In genomic region chr10:61899045-61899444, GRCh38 we compare ENCODE assay signal across 8 cellular contexts. TPM values are rescaled to one million over a fixed set of nuclear protein-coding genes. Genes with fewer than 3 reads are reported as not detected.
DNase-seq lines count a peak whose midpoint lies in the region; FAIRE-seq and TF ChIP-seq lines count a peak whose summit lies in the region.

No MANE protein-coding gene starts in this region.

- H2BK5ac ChIP-seq in mesendoderm (ENCODE audit: low read length), result no peak overlapping the region

- DNase-seq in GM19239 (ENCODE audit: insufficient read length, low spot score) (no peak), hepatic stellate cell (ENCODE audit: low spot score) (peak; percentile 62), hypothalamus (lab: John Stamatoyannopoulos, UW) (no peak), mesendoderm (no peak), endothelial cell (ENCODE audit: low spot score) (no peak), LoVo (ENCODE audit: low spot score) (no peak)
- DNase-seq in T-helper 2 cell treated with Interferon-gamma antibody and Interleukin-4, amounts not matched to agents 5 μg/mL and 100 μg/mL, for 36 hours (ENCODE audit: low spot score), result no peak

- H3K27ac ChIP-seq in 22Rv1, result peak overlapping the region; percentile 96
- H3K27ac ChIP-seq in mesendoderm (ENCODE audit: low read depth, low read length), result no peak overlapping the region

- H3K27ac Mint-ChIP-seq in T-helper 2 cell treated with Interferon-gamma antibody and Interleukin-4, amounts not matched to agents 5 μg/mL and 100 μg/mL, for 36 hours, result peak overlapping the region; percentile 98
- H3K27ac Mint-ChIP-seq in endothelial cell (ENCODE audit: unreplicated experiment), result no peak overlapping the region

- peaks cover 8% of the 10 kb centered on the region for H3K36me3 Mint-ChIP-seq in T-helper 2 cell treated with Interferon-gamma antibody and Interleukin-4, amounts not matched to agents 5 μg/mL and 100 μg/mL, for 36 hours (ENCODE audit: low read depth)
- H3K36me3 Mint-ChIP-seq in endothelial cell (ENCODE audit: low read depth, unreplicated experiment), result no peaks in the 10 kb centered on the region

- no peak overlapping the region for H2BK120ac ChIP-seq in mesendoderm (ENCODE audit: low read depth, low read length)

- peak; percentile 88 for FAIRE-seq in GM19239 (lab: Jason Lieb, UNC)

- H4K8ac ChIP-seq in mesendoderm (ENCODE audit: low read depth, low read length), result no peak overlapping the region

- no peak overlapping the region for H3K9ac ChIP-seq in mesendoderm (ENCODE audit: low read length)

- H3K18ac ChIP-seq in mesendoderm (ENCODE audit: low read length), result no peak overlapping the region

- H3K56ac ChIP-seq in mesendoderm (ENCODE audit: low read length), result no peak overlapping the region

- H3K27me3 ChIP-seq in mesendoderm (ENCODE audit: insufficient read depth, low read length, poor library complexity), result peaks cover 2% of the 10 kb centered on the region

- H4K5ac ChIP-seq in mesendoderm (ENCODE audit: low read length), result no peak overlapping the region

- no peak overlapping the region for H3K4me3 ChIP-seq in mesendoderm (ENCODE audit: low read length)

- H3K4me1 Mint-ChIP-seq in T-helper 2 cell treated with Interferon-gamma antibody and Interleukin-4, amounts not matched to agents 5 μg/mL and 100 μg/mL, for 36 hours (ENCODE audit: low read depth), result peaks cover 33% of the 10 kb centered on the region
- H3K4me1 Mint-ChIP-seq in endothelial cell (ENCODE audit: unreplicated experiment), result peaks cover 29% of the 10 kb centered on the region

- H3K4ac ChIP-seq in mesendoderm (ENCODE audit: low read depth, low read length), result no peak overlapping the region

- no peak overlapping the region for H2AK5ac ChIP-seq in mesendoderm (ENCODE audit: low read length)

- H3K4me3 Mint-ChIP-seq in T-helper 2 cell treated with Interferon-gamma antibody and Interleukin-4, amounts not matched to agents 5 μg/mL and 100 μg/mL, for 36 hours, result peak overlapping the region; percentile 94
- no peak overlapping the region for H3K4me3 Mint-ChIP-seq in endothelial cell (ENCODE audit: unreplicated experiment)

- no peaks in the 10 kb centered on the region for H3K79me2 ChIP-seq in mesendoderm (ENCODE audit: control insufficient read depth, insufficient read depth, low read length)

- peaks cover 5% of the 10 kb centered on the region for H3K4me1 ChIP-seq in mesendoderm (ENCODE audit: control insufficient read depth, low read depth, low read length)

- no peak overlapping the region for H3K23ac ChIP-seq in mesendoderm (ENCODE audit: low read length)

- H3K4me2 ChIP-seq in mesendoderm (ENCODE audit: low read length), result no peak overlapping the region

- WGBS in mesendoderm (ENCODE audit: extremely low coverage, insufficient coverage, low lambda C conversion rate), result no CpG with 5 or more reads among the region's 5 CpGs

- H2BK15ac ChIP-seq in mesendoderm (replicated peaks; ENCODE audit: low read depth), result no peak overlapping the region

- no peaks in the 10 kb centered on the region for H3K9me3 Mint-ChIP-seq in T-helper 2 cell treated with Interferon-gamma antibody and Interleukin-4, amounts not matched to agents 5 μg/mL and 100 μg/mL, for 36 hours
- H3K9me3 Mint-ChIP-seq in endothelial cell (ENCODE audit: unreplicated experiment), result no peaks in the 10 kb centered on the region

- TF ChIP-seq CTCF in 22Rv1 (IDR thresholded peaks at IDR 0.05), result no peak
- TF ChIP-seq CTCF in endothelial cell (IDR thresholded peaks at IDR 0.05; ENCODE audit: unreplicated experiment), result no peak

- H3K79me1 ChIP-seq in mesendoderm (ENCODE audit: low read length), result no peaks in the 10 kb centered on the region

- no peaks in the 10 kb centered on the region for H3K27me3 Mint-ChIP-seq in T-helper 2 cell treated with Interferon-gamma antibody and Interleukin-4, amounts not matched to agents 5 μg/mL and 100 μg/mL, for 36 hours (ENCODE audit: low read depth)
- H3K27me3 Mint-ChIP-seq in endothelial cell (ENCODE audit: unreplicated experiment), result no peaks in the 10 kb centered on the region

- no peaks in the 10 kb centered on the region for H3K36me3 ChIP-seq in mesendoderm (ENCODE audit: control insufficient read depth, insufficient read depth, low read length)

RNA-seq across cellular contexts. Expression of gene ARID5B, which starts 2.5 kb away (rescaled TPM):
- 2.1 TPM for polyA plus RNA-seq in mesendoderm (2013, experiment 1 of 2)
- 2.0 TPM for polyA plus RNA-seq in mesendoderm (2013, experiment 2 of 2)
- 0.62 TPM for total RNA-seq in endothelial cell (ENCODE audit: unreplicated experiment)
